Comparison of ENCODE assay signal across 8 cellular contexts in the genomic region with DNA sequence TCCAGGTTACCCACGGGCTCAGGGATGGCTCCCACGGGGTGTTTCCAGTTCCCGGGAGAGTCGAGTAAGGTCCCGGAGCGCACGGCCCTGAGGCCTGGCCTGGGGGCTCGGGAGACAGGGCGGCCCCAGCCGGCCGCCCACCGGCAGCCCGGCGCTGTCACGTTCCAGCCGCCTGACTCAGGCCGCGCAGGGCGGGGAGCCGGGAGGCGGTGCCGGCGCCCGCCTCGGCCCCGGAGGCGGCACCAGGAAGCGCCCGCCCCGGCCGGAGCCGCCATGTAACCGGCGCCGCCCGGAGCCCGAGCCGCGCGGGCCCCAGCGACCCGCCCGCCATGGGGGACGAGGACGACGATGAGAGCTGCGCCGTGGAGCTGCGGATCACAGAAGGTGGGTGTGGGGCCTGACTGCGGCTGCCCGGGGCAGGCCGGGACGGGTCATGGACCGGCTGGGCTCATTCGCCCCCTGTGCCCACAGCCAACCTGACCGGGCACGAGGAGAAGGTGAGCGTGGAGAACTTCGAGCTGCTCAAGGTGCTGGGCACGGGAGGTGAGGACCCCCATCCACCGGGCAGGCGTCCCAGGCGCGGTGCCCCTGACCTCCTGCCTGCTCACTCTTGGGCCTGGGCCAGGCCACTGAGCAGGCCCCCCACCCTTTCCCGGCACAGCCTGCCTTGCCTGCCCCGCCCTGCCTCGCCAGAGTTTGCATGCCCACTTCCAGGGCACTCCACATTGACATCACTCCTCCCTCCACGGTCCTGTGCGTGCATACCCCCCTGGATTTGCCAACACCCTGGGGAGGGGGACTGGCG. TPM values are rescaled to one million over a fixed set of nuclear protein-coding genes. Genes with fewer than 3 reads are reported as not detected.
DNase-seq lines count a peak whose midpoint lies in the region; ATAC-seq lines count a peak whose summit lies in the region.

A gene (plus strand): TSS at position 256 of the 805 bp plus-strand sequence. CDS start 74 bp downstream, at position 330.

- peaks cover 50% of the 10 kb centered on the region for H3K36me3 Mint-ChIP-seq in activated T-helper 2 cell treated with anti-CD3 and anti-CD28 coated beads, Interferon-gamma antibody, Interleukin-2, Interleukin-4, amounts not matched to agents 10 μg/mL and 5 μg/mL and 100 μg/mL, durations not matched to agents 14 hours and 24 hours and 36 hours (ENCODE audit: low read depth)

- no peaks in the 10 kb centered on the region for H3K9me3 ChIP-seq in mucosa of rectum (ENCODE audit: control insufficient read depth in 2 of 2, low read length in 2 of 2)

- no peaks in the 10 kb centered on the region for H3K27me3 Mint-ChIP-seq in activated T-helper 2 cell treated with anti-CD3 and anti-CD28 coated beads, Interferon-gamma antibody, Interleukin-2, Interleukin-4, amounts not matched to agents 10 μg/mL and 5 μg/mL and 100 μg/mL, durations not matched to agents 14 hours and 24 hours and 36 hours (ENCODE audit: low read depth)

- DNase-seq in ELF-1 (ENCODE audit: low read depth, low spot score): peak; percentile 79
- no peak for DNase-seq in H4 (ENCODE audit: low spot score)
- DNase-seq in NCI-H510A (lab: John Stamatoyannopoulos, UW): peak; percentile 59
- DNase-seq in activated T-helper 2 cell treated with anti-CD3 and anti-CD28 coated beads, Interferon-gamma antibody, Interleukin-2, Interleukin-4, amounts not matched to agents 10 μg/mL and 5 μg/mL and 100 μg/mL, durations not matched to agents 14 hours and 24 hours and 36 hours (ENCODE audit: low spot score): peak; percentile 54
- peak; percentile 47 for DNase-seq in fibroblast of gingiva (ENCODE audit: low read depth)
- peak in 35 of 49 donors; percentile 22 to 87 (median 47) for DNase-seq in substantia nigra (lab: John Stamatoyannopoulos, UW)

- H3K27ac ChIP-seq in mucosa of rectum (ENCODE audit: low read depth in 2 of 2, low read length in 2 of 2): peak within 1 kb of the TSS; percentile 79 to 82
- peak within 1 kb of the TSS; percentile 88 for H3K27ac ChIP-seq in substantia nigra (ENCODE audit: low read depth, low read length, poor library complexity, severe bottlenecking)

- no peak for ATAC-seq in GM21528 (IDR thresholded peaks at IDR 0.05; ENCODE audit: low FRiP score, unreplicated experiment)

- H3K4me3 Mint-ChIP-seq in activated T-helper 2 cell treated with anti-CD3 and anti-CD28 coated beads, Interferon-gamma antibody, Interleukin-2, Interleukin-4, amounts not matched to agents 10 μg/mL and 5 μg/mL and 100 μg/mL, durations not matched to agents 14 hours and 24 hours and 36 hours (ENCODE audit: low read depth): peak within 1 kb of the TSS; percentile 91

- peak within 1 kb of the TSS; percentile 88 for H3K9ac ChIP-seq in mucosa of rectum (ENCODE audit: low read depth in 1 of 2, low read length in 2 of 2)

- peak within 1 kb of the TSS; percentile 83 for H3K27ac Mint-ChIP-seq in activated T-helper 2 cell treated with anti-CD3 and anti-CD28 coated beads, Interferon-gamma antibody, Interleukin-2, Interleukin-4, amounts not matched to agents 10 μg/mL and 5 μg/mL and 100 μg/mL, durations not matched to agents 14 hours and 24 hours and 36 hours

- H3K4me1 ChIP-seq in mucosa of rectum (ENCODE audit: control insufficient read depth in 2 of 2, insufficient read depth in 2 of 2, low read length in 2 of 2): peaks cover 24 to 31% of the 10 kb centered on the region in 2 donors

- H3K4me3 ChIP-seq in mucosa of rectum (ENCODE audit: low read length in 2 of 2): peak within 1 kb of the TSS; percentile 90 to 92

- intact Hi-C loops in activated T-helper 2 cell treated with anti-CD3 and anti-CD28 coated beads, Interferon-gamma antibody, Interleukin-2, Interleukin-4, amounts not matched to agents 10 μg/mL and 5 μg/mL and 100 μg/mL, durations not matched to agents 14 hours and 24 hours and 36 hours (cut with micrococcal nuclease): loop anchor here (1.0 to 5.0 kb wide), 3 partner anchors 18 to 152 kb away; a partner anchor contains a TSS

- H3K4me1 Mint-ChIP-seq in activated T-helper 2 cell treated with anti-CD3 and anti-CD28 coated beads, Interferon-gamma antibody, Interleukin-2, Interleukin-4, amounts not matched to agents 10 μg/mL and 5 μg/mL and 100 μg/mL, durations not matched to agents 14 hours and 24 hours and 36 hours (ENCODE audit: low read depth): peaks cover 21% of the 10 kb centered on the region

- H3K36me3 ChIP-seq in mucosa of rectum (ENCODE audit: control insufficient read depth in 2 of 2, insufficient read depth in 2 of 2, low read length in 2 of 2): peaks cover 18 to 26% of the 10 kb centered on the region in 2 donors

- no peaks in the 10 kb centered on the region for H3K27me3 ChIP-seq in mucosa of rectum (ENCODE audit: control insufficient read depth in 2 of 2, insufficient read depth in 2 of 2, low read length in 2 of 2)

- H3K9me3 Mint-ChIP-seq in activated T-helper 2 cell treated with anti-CD3 and anti-CD28 coated beads, Interferon-gamma antibody, Interleukin-2, Interleukin-4, amounts not matched to agents 10 μg/mL and 5 μg/mL and 100 μg/mL, durations not matched to agents 14 hours and 24 hours and 36 hours: no peaks in the 10 kb centered on the region

RNA-seq across cellular contexts. Expression of the gene that starts here (rescaled TPM):
- 20.4 and 33.2 TPM in 2 replicates for total RNA-seq in H4 (2014; rRNA removed; shearing (Covaris generic))
- 38.7 and 43.7 TPM in 2 replicates for total RNA-seq in activated T-helper 2 cell treated with anti-CD3 and anti-CD28 coated beads, Interferon-gamma antibody, Interleukin-2, Interleukin-4, amounts not matched to agents 10 μg/mL and 5 μg/mL and 100 μg/mL, durations not matched to agents 14 hours and 24 hours and 36 hours
